In the genomic region with DNA sequence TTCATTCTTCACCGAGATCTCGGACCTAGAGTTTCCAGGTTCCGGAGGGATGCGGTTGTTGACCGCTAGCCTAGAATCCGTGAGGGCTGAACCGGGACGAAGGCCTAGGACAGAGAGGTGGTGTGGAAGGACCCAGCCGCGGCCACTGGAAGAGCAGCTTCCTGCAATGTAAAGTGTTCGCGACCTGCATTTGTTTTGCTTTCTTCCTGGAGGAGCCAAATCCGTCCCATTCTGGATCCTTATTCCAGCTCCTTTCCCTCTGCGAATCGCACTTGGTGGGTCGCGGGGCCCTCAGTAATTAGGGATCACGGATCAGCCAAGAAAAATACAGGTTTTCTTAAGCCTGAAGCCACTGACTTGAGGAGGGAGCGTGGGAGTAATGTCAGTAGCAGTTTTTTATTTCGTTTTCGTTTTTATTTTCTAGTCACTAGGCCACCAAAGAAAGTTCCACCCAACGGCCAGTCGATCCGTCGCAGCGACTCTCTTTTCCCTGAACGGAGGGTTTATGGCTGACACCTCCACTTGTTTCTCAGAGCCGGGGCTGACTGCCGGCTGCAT, we compare ENCODE assay signal across 8 cellular contexts. TPM values are rescaled to one million over a fixed set of nuclear protein-coding genes. Genes with fewer than 3 reads are reported as not detected.
DNase-seq lines count a peak whose midpoint lies in the region; ATAC-seq and TF ChIP-seq lines count a peak whose summit lies in the region.

No MANE protein-coding gene starts in this region.

- peak overlapping the region; percentile 12 for H2BK12ac ChIP-seq in neuronal stem cell (ENCODE audit: low read length)

- H3K4me3 ChIP-seq in Jurkat, Clone E6-1 (ENCODE audit: low read length), result peak overlapping the region; percentile 72
- H3K4me3 ChIP-seq in coronary artery, result peak overlapping the region; percentile 71
- peak overlapping the region; percentile 49 to 65 for H3K4me3 ChIP-seq in neuronal stem cell (ENCODE audit: low read length in 2 of 2)

- no peak overlapping the region for H3K4ac ChIP-seq in neuronal stem cell (ENCODE audit: low read length)

- no peak overlapping the region for H2BK15ac ChIP-seq in neuronal stem cell (ENCODE audit: low read length)

- no peak overlapping the region for H3K14ac ChIP-seq in neuronal stem cell (ENCODE audit: low read length)

- H2BK120ac ChIP-seq in neuronal stem cell (ENCODE audit: low read depth, low read length), result no peak overlapping the region

- H3K27ac ChIP-seq in coronary artery (peak overlapping the region; percentile 92 to 93), neuronal stem cell (replicated peaks; ENCODE audit: low read length) (no peak overlapping the region)

- H3K18ac ChIP-seq in neuronal stem cell (ENCODE audit: low read length), result peak overlapping the region; percentile 50

- H2BK5ac ChIP-seq in neuronal stem cell (ENCODE audit: low read length), result no peak overlapping the region

- H3K4me1 ChIP-seq in neuronal stem cell (ENCODE audit: control insufficient read depth in 2 of 2, insufficient read depth in 1 of 2, low read depth in 1 of 2, low read length in 2 of 2), result peaks cover 3 to 4% of the 10 kb centered on the region in 2 donors

- H3K27me3 ChIP-seq in neuronal stem cell (ENCODE audit: control insufficient read depth in 3 of 3, insufficient read depth in 3 of 3, low read depth in 1 of 3, low read length in 3 of 3), result peaks cover 30 to 61% (median 30%) of the 10 kb centered on the region in 3 experiments

- peak; percentile 32 for ATAC-seq in GM18505 (IDR thresholded peaks at IDR 0.05; ENCODE audit: unreplicated experiment)
- peak; percentile 32 for ATAC-seq in GM21717 (IDR thresholded peaks at IDR 0.05; ENCODE audit: unreplicated experiment)

- H3K9ac ChIP-seq in neuronal stem cell (ENCODE audit: low read depth, low read length, poor library complexity), result no peak overlapping the region

- no peaks in the 10 kb centered on the region for H3K79me1 ChIP-seq in neuronal stem cell (ENCODE audit: low read depth, low read length)

- H4K8ac ChIP-seq in neuronal stem cell (ENCODE audit: low read depth, low read length), result no peak overlapping the region

- WGBS in neuronal stem cell (ENCODE audit: extremely low coverage in 2 of 2, insufficient read length in 2 of 2, insufficient replicate concordance in 1 of 2), 2 donors, result no CpG with 5 or more reads among the region's 29 CpGs

- H3K36me3 ChIP-seq in neuronal stem cell (replicated peaks in 1 of 2; ENCODE audit: control insufficient read depth in 2 of 2, insufficient read depth in 2 of 2, low read length in 2 of 2), result no peaks in the 10 kb centered on the region

- DNase-seq in Jurkat, Clone E6-1 (ENCODE audit: low read depth, low spot score), result no peak
- no peak for DNase-seq in coronary artery (ENCODE audit: low spot score)
- DNase-seq in neuronal stem cell (ENCODE audit: low spot score), result no peak
- no peak for DNase-seq in SKM-1 treated with dmso at 0.1 percent for 144 hours (lab: John Stamatoyannopoulos, UW; ENCODE audit: unreplicated experiment)
- DNase-seq in C1 segment of cervical spinal cord (lab: John Stamatoyannopoulos, UW), result no peak
- no peak for DNase-seq in EL

- H2AK5ac ChIP-seq in neuronal stem cell (ENCODE audit: low read depth, low read length), result no peak overlapping the region

- H3K9me3 ChIP-seq in neuronal stem cell (replicated peaks in 1 of 2; ENCODE audit: control insufficient read depth in 2 of 2, insufficient read depth in 1 of 2, low read depth in 1 of 2, low read length in 2 of 2), result peaks cover 5 to 12% of the 10 kb centered on the region in 2 donors

- H2AFZ ChIP-seq in neuronal stem cell (ENCODE audit: low read length), result peak overlapping the region; percentile 89

- peak overlapping the region; percentile 87 for H3K4me2 ChIP-seq in neuronal stem cell (ENCODE audit: insufficient read depth, low read length, poor library complexity, severe bottlenecking)

- TF ChIP-seq POLR2A in GM18505 (IDR thresholded peaks at IDR 0.05; ENCODE audit: borderline replicate concordance, extremely low read depth, insufficient read depth, insufficient read length), result no peak

- no peak overlapping the region for H3K23ac ChIP-seq in neuronal stem cell (ENCODE audit: low read depth, low read length, poor library complexity)

- no peak for TF ChIP-seq CTCF in coronary artery (IDR thresholded peaks at IDR 0.05)

- H4K91ac ChIP-seq in neuronal stem cell (ENCODE audit: low read depth, low read length, poor library complexity), result no peak overlapping the region

RNA-seq across cellular contexts. Expression of a gene that starts 48.6 kb away (rescaled TPM):
- 31.8 TPM for polyA plus RNA-seq in Jurkat, Clone E6-1 (2012; ENCODE audit: insufficient read depth, insufficient read length)
- polyA plus RNA-seq in neuronal stem cell (2013, experiment 1 of 2), result 0.07 TPM
- 0.07 TPM for polyA plus RNA-seq in neuronal stem cell (2013, experiment 2 of 2)
